Comparison of ENCODE assay signal across 8 cellular contexts in the genomic region with DNA sequence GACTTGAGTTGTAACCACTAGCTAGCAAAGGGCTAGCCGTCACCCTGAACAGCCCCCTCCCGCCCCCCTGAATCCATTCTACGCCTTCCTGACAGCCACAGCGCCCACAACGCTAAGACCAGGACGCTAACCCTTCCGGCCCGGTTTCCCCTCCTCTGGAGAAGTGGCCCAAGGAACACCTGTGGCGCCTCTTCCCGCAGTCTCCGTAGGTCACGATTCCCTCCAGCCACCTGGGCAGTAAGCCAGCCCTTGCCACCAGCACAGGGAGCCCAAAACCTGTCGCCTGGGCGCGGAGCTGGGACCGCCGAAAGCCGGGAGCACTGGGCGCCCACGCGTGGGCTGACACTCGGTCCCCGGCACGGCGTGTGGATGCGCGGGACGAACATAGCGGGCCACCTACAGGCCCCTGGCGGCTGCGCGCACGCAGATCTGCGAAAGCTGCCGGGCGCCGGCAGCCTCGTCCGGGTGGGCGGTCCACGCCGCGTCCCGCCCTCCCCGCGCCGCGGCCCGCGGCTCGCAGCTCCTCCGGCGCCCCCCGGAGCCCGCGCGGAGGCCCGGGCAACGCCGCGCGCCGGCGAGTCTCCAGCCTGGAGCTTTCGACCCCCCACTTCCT.
DNase-seq lines count a peak whose midpoint lies in the region; TF ChIP-seq lines count a peak whose summit lies in the region.

No MANE protein-coding gene starts in this region.

- no peak for TF ChIP-seq CTCF in parathyroid adenoma (IDR thresholded peaks at IDR 0.05)

- no peaks in the 10 kb centered on the region for H3K36me3 ChIP-seq in parathyroid adenoma (ENCODE audit: control insufficient read depth, insufficient read depth, low read length)

- no peaks in the 10 kb centered on the region for H3K27me3 Mint-ChIP-seq in activated naive CD4-positive, alpha-beta T cell treated with anti-CD3 and anti-CD28 coated beads, Interleukin-2, amount 10 ng/mL, durations not matched to agents 7 days and 5 days

- CTCF ChIA-PET in HEK293T (lab: Yijun Ruan, JAX), result interaction anchor here (0.6 to 1.5 kb wide), 4 partner anchors 9 to 217 kb away, joined by 3 to 4 read pairs (median 4); no protein-coding TSS in a partner anchor
- CTCF ChIA-PET in activated naive CD4-positive, alpha-beta T cell treated with anti-CD3 and anti-CD28 coated beads, Interleukin-2, amount 10 ng/mL, durations not matched to agents 7 days and 5 days (lab: Charles Lee), result interaction anchor here (0.8 to 4.9 kb wide), 14 partner anchors 9 to 106 kb away, joined by 3 to 31 read pairs (median 10); no protein-coding TSS in a partner anchor

- H3K4me2 ChIP-seq in parathyroid adenoma (ENCODE audit: low read length), result peak overlapping the region; percentile 84

- H3K9me3 ChIP-seq in parathyroid adenoma (ENCODE audit: control insufficient read depth, low read length), result no peaks in the 10 kb centered on the region

- H3K9ac ChIP-seq in parathyroid adenoma, result peak overlapping the region; percentile 67

- peak overlapping the region; percentile 76 for H3K4me3 ChIP-seq in parathyroid adenoma (ENCODE audit: low read depth, low read length)

- DNase-seq in NCI-H82 (lab: John Stamatoyannopoulos, UW) (peak; percentile 45), NCI-H82 treated with DMSO at 0.1 percent for 48 hours (lab: John Stamatoyannopoulos, UW; ENCODE audit: unreplicated experiment) (no peak), HEK293T (ENCODE audit: extremely low spot score) (peak; percentile 54), NAMALWA (ENCODE audit: low spot score) (peak; percentile 48), glomerular visceral epithelial cell (ENCODE audit: extremely low spot score) (peak; percentile 60), superior temporal gyrus (ENCODE audit: extremely low spot score) (no peak)
- DNase-seq in activated naive CD4-positive, alpha-beta T cell treated with anti-CD3 and anti-CD28 coated beads, Interleukin-2, amount 10 ng/mL, durations not matched to agents 7 days and 5 days, result peak; percentile 71

- H3K36me3 Mint-ChIP-seq in activated naive CD4-positive, alpha-beta T cell treated with anti-CD3 and anti-CD28 coated beads, Interleukin-2, amount 10 ng/mL, durations not matched to agents 7 days and 5 days, result peaks cover 55% of the 10 kb centered on the region

- peak overlapping the region; percentile 80 for H3K27ac ChIP-seq in parathyroid adenoma

- POLR2A ChIA-PET in HEK293T (lab: Yijun Ruan, JAX), result interaction anchor here (0.9 to 3.7 kb wide), 21 partner anchors 11 to 732 kb away, joined by 3 to 33 read pairs (median 5); partner anchors contain the start of genes P4HA2, SLC22A4 and SLC22A5

- peak overlapping the region; percentile 99 for H3K4me3 Mint-ChIP-seq in activated naive CD4-positive, alpha-beta T cell treated with anti-CD3 and anti-CD28 coated beads, Interleukin-2, amount 10 ng/mL, durations not matched to agents 7 days and 5 days

- H3K4me1 ChIP-seq in parathyroid adenoma, result peaks cover 3% of the 10 kb centered on the region

- H3K27me3 ChIP-seq in parathyroid adenoma (ENCODE audit: control insufficient read depth, insufficient read depth, low read length), result no peaks in the 10 kb centered on the region

- H3K27ac Mint-ChIP-seq in activated naive CD4-positive, alpha-beta T cell treated with anti-CD3 and anti-CD28 coated beads, Interleukin-2, amount 10 ng/mL, durations not matched to agents 7 days and 5 days, result peak overlapping the region; percentile 95

- no peaks in the 10 kb centered on the region for H3K9me3 Mint-ChIP-seq in activated naive CD4-positive, alpha-beta T cell treated with anti-CD3 and anti-CD28 coated beads, Interleukin-2, amount 10 ng/mL, durations not matched to agents 7 days and 5 days

- H3K79me2 ChIP-seq in parathyroid adenoma, result peaks cover 5% of the 10 kb centered on the region

- H3K4me1 Mint-ChIP-seq in activated naive CD4-positive, alpha-beta T cell treated with anti-CD3 and anti-CD28 coated beads, Interleukin-2, amount 10 ng/mL, durations not matched to agents 7 days and 5 days, result peaks cover 69% of the 10 kb centered on the region

- peak overlapping the region; percentile 96 for H2AFZ ChIP-seq in parathyroid adenoma

TF ChIP-seq in HEK293T, 16 proteins besides CTCF, POLR2A, EP300 and RAD21:
- TF ChIP-seq FOXK2 (IDR thresholded peaks at IDR 0.05) (no peak), TARDBP (IDR thresholded peaks at IDR 0.05) (peak; percentile 63; the same call in 1 of the 2 replicates)

Comparison
In these comparisons a context has a peak if more than half of its experiments do, and no peak if none do; other contexts are left out.
1. DNase-seq: peak in NCI-H82 (single experiment), HEK293T (single experiment), NAMALWA (single experiment), activated naive CD4-positive, alpha-beta T cell treated with anti-CD3 and anti-CD28 coated beads, Interleukin-2, amount 10 ng/mL, durations not matched to agents 7 days and 5 days (single experiment) and glomerular visceral epithelial cell (single experiment); none in NCI-H82 treated with DMSO at 0.1 percent for 48 hours (single experiment) and superior temporal gyrus (single experiment).